ENCODE assay signal across 1 cellular context in the genomic region with DNA sequence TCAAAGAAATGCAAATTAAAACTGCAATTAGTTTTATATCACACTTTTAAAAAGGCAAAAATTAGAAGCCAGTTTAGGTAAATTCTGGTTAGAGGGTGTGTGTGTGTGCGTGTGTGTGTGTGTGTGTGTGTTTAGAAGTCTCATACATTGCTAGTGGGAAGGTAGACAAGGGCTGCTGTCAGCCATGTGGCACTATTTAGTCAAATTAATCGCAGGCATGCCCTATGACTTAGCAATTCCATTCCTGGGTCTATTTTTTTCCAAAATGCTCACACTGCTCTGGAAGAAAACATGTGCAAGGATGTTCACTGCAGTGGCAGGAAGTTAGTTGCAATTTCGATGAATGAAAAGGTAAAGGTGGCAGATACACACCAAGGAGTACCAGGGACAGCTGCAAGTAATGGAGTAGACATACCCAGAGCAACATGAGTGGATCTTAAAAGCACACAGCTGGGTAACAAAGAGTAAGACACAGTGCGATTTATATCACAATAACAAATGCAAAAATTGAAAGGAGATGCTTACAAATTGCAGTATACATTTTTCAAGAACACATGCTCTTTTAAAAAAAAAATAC.
TF ChIP-seq lines count a peak whose summit lies in the region.

No MANE protein-coding gene starts in this region.

TF ChIP-seq in GM23338, 12 proteins besides CTCF, POLR2A, EP300 and RAD21 (continued from another document):
- TF ChIP-seq ETS1 (IDR thresholded peaks at IDR 0.05) (no peak), CREB1 (CRISPR knock-in tag; IDR thresholded peaks at IDR 0.05; ENCODE audit: low read depth) (no peak), EZH2 (IDR thresholded peaks at IDR 0.05; ENCODE audit: low read depth, unreplicated experiment) (no peak)
